In genomic region chr9:88364706-88365105, GRCh38 we compare ENCODE assay signal across 26 cellular contexts. TPM values are rescaled to one million over a fixed set of nuclear protein-coding genes. Genes with fewer than 3 reads are reported as not detected.
DNase-seq lines count a peak whose midpoint lies in the region; ATAC-seq and TF ChIP-seq lines count a peak whose summit lies in the region.
"Had no signal": no experiment of that assay in that cellular context is flagged by ENCODE, and none has a peak within 500 bp of the region (broad histone marks: within the 10 kb centered on the region; RNA-seq: fewer than 3 reads in every experiment).

No MANE protein-coding gene starts in this region.

- ATAC-seq in left colon (peak; percentile 98), mucosa of descending colon (peak; percentile 85), HG02840 (IDR thresholded peaks at IDR 0.05; ENCODE audit: low FRiP score, unreplicated experiment) (no peak), GM23338 (no peak)
- ATAC-seq: GM12878 had no signal

- DNase-seq in left colon = no peak
- peak in 1 of 3 donors; percentile 16 for DNase-seq in mucosa of descending colon
- DNase-seq in trophoblast cell = no peak
- peak; percentile 15 for DNase-seq in transverse colon
- DNase-seq in GM23338 (ENCODE audit: low spot score) = no peak
- no peak for DNase-seq in esophagus squamous epithelium (lab: John Stamatoyannopoulos, UW)
- no peak for DNase-seq in activated naive CD8-positive, alpha-beta T cell treated with anti-CD3 and anti-CD28 coated beads for 36 hours
- DNase-seq: 8988T; ACHN; BE2C; C1 segment of cervical spinal cord; CD4-positive, alpha-beta memory T cell; CD4-positive, CD25-positive, alpha-beta regulatory T cell; CD8-positive, alpha-beta memory T cell; COR-L47; DMS 273 treated with DMSO at 0.1 percent for 48 hours; DMS153; DMS53; DMS79; DND-41; EL; GDM1 had no signal

- no peak overlapping the region for H2BK120ac ChIP-seq in trophoblast cell (ENCODE audit: insufficient read depth, low read length, poor library complexity)

- H3K9me3 ChIP-seq in mucosa of descending colon (no peaks in the 10 kb centered on the region), trophoblast cell (ENCODE audit: insufficient read depth, low read depth, low read length) (no peaks in the 10 kb centered on the region), transverse colon (peaks cover 7 to 10% of the 10 kb centered on the region in 2 donors), esophagus squamous epithelium (peaks cover 0 to 11% (median 8%) of the 10 kb centered on the region in 3 donors)
- H3K9me3 ChIP-seq: BE2C had no signal

- no CpG with 5 or more reads among the region's 2 CpGs for WGBS in trophoblast cell (ENCODE audit: extremely low coverage, insufficient coverage, insufficient read length)
- WGBS in transverse colon (ENCODE audit: low coverage in 1 of 2), 2 donors = 62 to 76% methylated on average over 2 of the region's 2 CpGs
- 83 to 91% methylated on average over 2 of the region's 2 CpGs for WGBS in esophagus squamous epithelium, 2 donors

- peaks cover 9% of the 10 kb centered on the region for H3K4me1 Mint-ChIP-seq in GM23338
- no peaks in the 10 kb centered on the region for H3K4me1 Mint-ChIP-seq in activated naive CD8-positive, alpha-beta T cell treated with anti-CD3 and anti-CD28 coated beads for 36 hours
- H3K4me1 Mint-ChIP-seq: CD14-positive monocyte; CD4-positive, alpha-beta memory T cell; CD4-positive, CD25-positive, alpha-beta regulatory T cell; CD8-positive, alpha-beta memory T cell had no signal

- H2AFZ ChIP-seq in trophoblast cell (ENCODE audit: insufficient read depth, low read length, poor library complexity) (no peak overlapping the region), GM23338 (no peak overlapping the region)

- H3K14ac ChIP-seq in trophoblast cell (ENCODE audit: low read length) = no peak overlapping the region

- H3K4me2 ChIP-seq in trophoblast cell (ENCODE audit: low read length) (no peak overlapping the region), GM23338 (no peak overlapping the region)
- H3K4me2 ChIP-seq: BLaER1 had no signal

- H2BK5ac ChIP-seq in trophoblast cell (ENCODE audit: low read depth, low read length, poor library complexity) = no peak overlapping the region

- H3K27me3 ChIP-seq in trophoblast cell (ENCODE audit: insufficient read depth, low read length) (no peaks in the 10 kb centered on the region), transverse colon (no peaks in the 10 kb centered on the region), GM23338 (ENCODE audit: insufficient read depth) (no peaks in the 10 kb centered on the region), esophagus squamous epithelium (peaks cover 0 to 18% (median 0%) of the 10 kb centered on the region in 4 donors)
- H3K27me3 ChIP-seq: BE2C, BLaER1 had no signal

- H3K9me3 Mint-ChIP-seq in GM23338 = peaks cover 28% of the 10 kb centered on the region
- H3K9me3 Mint-ChIP-seq in activated naive CD8-positive, alpha-beta T cell treated with anti-CD3 and anti-CD28 coated beads for 36 hours = peaks cover 6% of the 10 kb centered on the region

- no peak overlapping the region for H3K9ac ChIP-seq in trophoblast cell (ENCODE audit: low read length)
- H3K9ac ChIP-seq: BLaER1 had no signal

- H3K36me3 ChIP-seq in mucosa of descending colon (ENCODE audit: low read depth) (no peaks in the 10 kb centered on the region), trophoblast cell (ENCODE audit: control insufficient read depth in 1 of 2, insufficient read depth in 2 of 2, low read length in 2 of 2) (no peaks in the 10 kb centered on the region), transverse colon (no peaks in the 10 kb centered on the region), GM23338 (ENCODE audit: insufficient read depth) (no peaks in the 10 kb centered on the region; the same call in 1 of the 2 replicates), esophagus squamous epithelium (no peaks in the 10 kb centered on the region)
- H3K36me3 ChIP-seq: BE2C, BLaER1 had no signal

- no peaks in the 10 kb centered on the region for H4K20me1 ChIP-seq in GM23338 (replicated peaks; ENCODE audit: insufficient read depth)
- H4K20me1 ChIP-seq: BLaER1 had no signal

- no peak overlapping the region for H3K23ac ChIP-seq in trophoblast cell (ENCODE audit: low read length)

- H2AK5ac ChIP-seq in trophoblast cell (ENCODE audit: low read length) = no peak overlapping the region

- H3K27ac Mint-ChIP-seq in GM23338 = no peak overlapping the region
- no peak overlapping the region for H3K27ac Mint-ChIP-seq in activated naive CD8-positive, alpha-beta T cell treated with anti-CD3 and anti-CD28 coated beads for 36 hours
- H3K27ac Mint-ChIP-seq: CD14-positive monocyte; CD4-positive, alpha-beta memory T cell; CD4-positive, CD25-positive, alpha-beta regulatory T cell; CD8-positive, alpha-beta memory T cell had no signal

- no peak overlapping the region for H4K8ac ChIP-seq in trophoblast cell (ENCODE audit: low read depth, low read length)

- no peak overlapping the region for H3K4me3 Mint-ChIP-seq in GM23338
- H3K4me3 Mint-ChIP-seq in activated naive CD8-positive, alpha-beta T cell treated with anti-CD3 and anti-CD28 coated beads for 36 hours = no peak overlapping the region
- H3K4me3 Mint-ChIP-seq: CD14-positive monocyte; CD4-positive, alpha-beta memory T cell; CD4-positive, CD25-positive, alpha-beta regulatory T cell; CD8-positive, alpha-beta memory T cell had no signal

- H3K4me3 ChIP-seq in mucosa of descending colon = no peak overlapping the region
- no peak overlapping the region for H3K4me3 ChIP-seq in trophoblast cell (ENCODE audit: low read depth, low read length)
- no peak overlapping the region for H3K4me3 ChIP-seq in transverse colon
- H3K4me3 ChIP-seq in GM23338 = no peak overlapping the region
- no peak overlapping the region for H3K4me3 ChIP-seq in esophagus squamous epithelium
- H3K4me3 ChIP-seq: BLaER1, GM12878 had no signal

- TF ChIP-seq EP300 in transverse colon (IDR thresholded peaks at IDR 0.05; ENCODE audit: low read depth) = no peak

- no peak overlapping the region for H4K12ac ChIP-seq in trophoblast cell (ENCODE audit: low read depth, low read length)

- intact Hi-C loops in left colon (cut with DNase I, micrococcal nuclease) = no loop called here
- intact Hi-C loops in mucosa of descending colon (cut with DNase I, micrococcal nuclease) = no loop called here
- intact Hi-C loops in transverse colon (cut with DNase I; ENCODE audit: low total_unique reads) = no loop called here
- intact Hi-C loops in esophagus squamous epithelium (cut with DNase I) = no loop called here

- no peak overlapping the region for H3K18ac ChIP-seq in trophoblast cell (ENCODE audit: low read length)

- TF ChIP-seq POLR2A in transverse colon (IDR thresholded peaks at IDR 0.05) (no peak), esophagus squamous epithelium (IDR thresholded peaks at IDR 0.05) (no peak)

- H3K4me1 ChIP-seq in mucosa of descending colon (ENCODE audit: low read depth) (no peaks in the 10 kb centered on the region), trophoblast cell (ENCODE audit: control insufficient read depth in 1 of 2, insufficient read depth in 2 of 2, low read length in 2 of 2) (peaks cover 0 to 2% of the 10 kb centered on the region in 2 experiments), transverse colon (peaks cover 0 to 4% (median 0%) of the 10 kb centered on the region in 4 donors), GM23338 (ENCODE audit: insufficient read depth) (peaks cover 11% of the 10 kb centered on the region; the same call in 1 of the 2 replicates), esophagus squamous epithelium (no peaks in the 10 kb centered on the region)
- H3K4me1 ChIP-seq: BE2C, BLaER1 had no signal

- peaks cover 15% of the 10 kb centered on the region for H3K36me3 Mint-ChIP-seq in GM23338 (ENCODE audit: low read depth)
- H3K36me3 Mint-ChIP-seq in activated naive CD8-positive, alpha-beta T cell treated with anti-CD3 and anti-CD28 coated beads for 36 hours = peaks cover 8% of the 10 kb centered on the region
- H3K36me3 Mint-ChIP-seq: CD4-positive, CD25-positive, alpha-beta regulatory T cell had no signal

- H4K91ac ChIP-seq in trophoblast cell (ENCODE audit: low read depth, low read length) = no peak overlapping the region

- H3K79me1 ChIP-seq in trophoblast cell (ENCODE audit: low read length) = no peaks in the 10 kb centered on the region

- no peaks in the 10 kb centered on the region for H3K79me2 ChIP-seq in trophoblast cell (ENCODE audit: control insufficient read depth, insufficient read depth, low read length, poor library complexity)
- H3K79me2 ChIP-seq in GM23338 (replicated peaks; ENCODE audit: insufficient read depth) = no peaks in the 10 kb centered on the region

- H3K9me2 ChIP-seq in GM23338 (ENCODE audit: insufficient read depth) = no peaks in the 10 kb centered on the region

- H3K4ac ChIP-seq in trophoblast cell (ENCODE audit: low read depth, low read length) = no peak overlapping the region

- in situ Hi-C loops in transverse colon (cut with MboI; ENCODE audit: low pct_ligation_motif_present in 1 of 4, low pct_unique_long_range_greater_than_20kb in 1 of 4, low sequenced_read_pairs in 3 of 4) = no loop called here

- H3K27ac ChIP-seq in trophoblast cell (ENCODE audit: low read depth, low read length) (no peak overlapping the region), transverse colon (peak overlapping the region in 1 of 4 donors; percentile 47), GM23338 (ENCODE audit: low read depth) (no peak overlapping the region), esophagus squamous epithelium (no peak overlapping the region)
- H3K27ac ChIP-seq: BLaER1 had no signal

- TF ChIP-seq CTCF in mucosa of descending colon (IDR thresholded peaks at IDR 0.05) = no peak
- no peak for TF ChIP-seq CTCF in transverse colon (IDR thresholded peaks at IDR 0.05)
- no peak for TF ChIP-seq CTCF in GM23338 (conservative IDR thresholded peaks at IDR 0.05; ENCODE audit: low read depth in 2 of 2)
- TF ChIP-seq CTCF in esophagus squamous epithelium (IDR thresholded peaks at IDR 0.05) = no peak

- peak overlapping the region; percentile 59 for H2BK12ac ChIP-seq in trophoblast cell (ENCODE audit: low read length)

- H3F3A ChIP-seq in GM23338 (replicated peaks; ENCODE audit: low read depth) = no peaks in the 10 kb centered on the region

- H3K27me3 Mint-ChIP-seq in GM23338 (ENCODE audit: insufficient read depth, low read depth, poor library complexity) = peaks cover 3% of the 10 kb centered on the region
- no peaks in the 10 kb centered on the region for H3K27me3 Mint-ChIP-seq in activated naive CD8-positive, alpha-beta T cell treated with anti-CD3 and anti-CD28 coated beads for 36 hours

TF ChIP-seq in GM23338, 12 proteins besides CTCF, POLR2A, EP300 and RAD21 (continues in another document):
- TF ChIP-seq EZH2 (IDR thresholded peaks at IDR 0.05; ENCODE audit: low read depth, unreplicated experiment) = no peak

RNA-seq across cellular contexts. Expression of gene SPIN1, which starts 23.5 kb away (rescaled TPM):
- 10 to 100 TPM; 57.5 to 70.4 TPM for total RNA-seq in left colon
- total RNA-seq in mucosa of descending colon = 10 to 100 TPM; 51.5 to 98.7 (median 67.7) TPM
- 65.0 and 67.0 TPM in 2 replicates for polyA plus RNA-seq in trophoblast cell (2013)
- 10 to 100 TPM; 33.7 to 72.4 (median 57.3) TPM for total RNA-seq in transverse colon
- 144 and 158 TPM in 2 replicates for total RNA-seq in GM23338 (2014; rRNA removed; shearing (Covaris generic))
- polyA plus RNA-seq in GM23338 (2016; fragmentation: Nextera tagmentation; extraction: Ambion mirVana) = 48.6 and 49.0 TPM in 2 replicates
- total RNA-seq in esophagus squamous epithelium = 10 to 100 TPM; 23.5 to 56.5 (median 38.4) TPM
- total RNA-seq in activated naive CD8-positive, alpha-beta T cell treated with anti-CD3 and anti-CD28 coated beads for 36 hours = 10 to 100 TPM; 37.7 to 39.0 TPM

Comparison
In these comparisons a context has a peak if more than half of its experiments do, and no peak if none do; other contexts are left out.
1. ATAC-seq: peak in left colon (single experiment) and mucosa of descending colon (single experiment); none in HG02840 (single experiment) and GM23338 (single experiment).